ENCODE assay signal across 30 cellular contexts in the genomic region with DNA sequence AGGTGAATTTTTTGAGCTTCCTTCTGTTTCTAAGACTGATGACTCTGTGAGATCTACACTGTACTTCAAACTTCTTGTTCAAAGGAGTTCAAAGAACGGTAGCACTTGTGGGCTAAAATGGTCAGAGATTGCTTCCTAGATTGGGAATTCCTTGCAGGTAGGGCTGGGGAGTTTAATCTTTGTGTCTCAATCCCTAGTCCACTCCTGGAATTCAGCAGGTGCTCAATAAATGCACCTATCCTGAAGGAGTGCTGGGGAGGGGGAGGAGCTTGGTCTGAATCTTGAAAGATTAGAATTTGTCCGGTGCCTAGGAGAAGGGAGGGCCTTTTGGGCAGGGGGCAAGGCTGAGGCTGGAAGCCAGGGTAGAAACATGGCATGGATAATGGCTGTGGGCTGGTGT. TPM values are rescaled to one million over a fixed set of nuclear protein-coding genes. Genes with fewer than 3 reads are reported as not detected.
"Had no signal": no experiment of that assay in that cellular context is flagged by ENCODE, and none has a peak within 500 bp of the region (broad histone marks: within the 10 kb centered on the region; RNA-seq: fewer than 3 reads in every experiment).

No MANE protein-coding gene starts in this region.

- H3K27ac ChIP-seq: KMS-11, PC-9, RWPE1, VCaP had no signal

- H3K9me3 Mint-ChIP-seq: activated B cell treated with CpG ODN at 0.5 μM for 24 hours; activated CD4-positive, alpha-beta memory T cell treated with anti-CD3 and anti-CD28 coated beads for 36 hours; activated naive CD4-positive, alpha-beta T cell treated with anti-CD3 and anti-CD28 coated beads, Interleukin-2, amount 10 ng/mL, durations not matched to agents 7 days and 5 days; activated naive CD8-positive, alpha-beta T cell treated with anti-CD3 and anti-CD28 coated beads, Interleukin-2, amount 50 U/mL, for 24 hours; brain; central memory CD8-positive, alpha-beta T cell had no signal

- H3K4me2 ChIP-seq: KMS-11, PC-9 had no signal

- H3K9ac ChIP-seq: KMS-11 had no signal

- H3K4me1 Mint-ChIP-seq: activated naive CD4-positive, alpha-beta T cell treated with anti-CD3 and anti-CD28 coated beads, Interleukin-2, amount 10 ng/mL, durations not matched to agents 7 days and 5 days had no signal

- H3K36me3 Mint-ChIP-seq: activated CD4-positive, alpha-beta memory T cell treated with anti-CD3 and anti-CD28 coated beads for 36 hours; activated naive CD4-positive, alpha-beta T cell treated with anti-CD3 and anti-CD28 coated beads, Interleukin-2, amount 10 ng/mL, durations not matched to agents 7 days and 5 days; activated naive CD8-positive, alpha-beta T cell; brain had no signal

- DNase-seq: activated B cell treated with CpG ODN at 0.5 μM for 24 hours; activated CD4-positive, alpha-beta memory T cell treated with anti-CD3 and anti-CD28 coated beads for 36 hours; activated CD4-positive, alpha-beta T cell treated with anti-CD3 and anti-CD28 coated beads for 4 hours; activated CD4-positive, alpha-beta T cell treated with anti-CD3 and anti-CD28 coated beads, Interleukin-2, amount 50 U/mL, for 1 hour; activated CD4-positive, CD25-positive, alpha-beta regulatory T cell treated with anti-CD3 and anti-CD28 coated beads, Interleukin-2, amount 50 U/mL, for 72 hours; activated CD8-positive, alpha-beta memory T cell treated with anti-CD3 and anti-CD28 coated beads, Interleukin-2, amount 50 U/mL, for 4 hours; activated effector memory CD4-positive, alpha-beta T cell treated with Interleukin-2 at 50 U/mL for 16 hours; activated naive CD4-positive, alpha-beta T cell treated with anti-CD3 and anti-CD28 coated beads, Interleukin-2, amount 10 ng/mL, durations not matched to agents 7 days and 5 days; activated naive CD8-positive, alpha-beta T cell treated with anti-CD3 and anti-CD28 coated beads, Interleukin-2, amount 50 U/mL, for 24 hours; activated T-cell treated with anti-CD3 and anti-CD28 coated beads for 4 hours; activated T-cell treated with anti-CD3 and anti-CD28 coated beads, Interleukin-2, amount 50 U/mL, for 48 hours; NCI-H146; NCI-H2107; NCI-H2171; NCI-H510A treated with DMSO at 0.1 percent for 48 hours; NCI-H526 treated with DMSO at 0.1 percent for 48 hours; NCI-H774; PC-9; SIG-M5; SW 1271; T-helper 1 cell; T-helper 2 cell; T-helper 9 cell had no signal

- H2AFZ ChIP-seq: PC-9 had no signal

- H3K27ac Mint-ChIP-seq: activated B cell treated with CpG ODN at 0.5 μM for 24 hours; activated CD4-positive, alpha-beta memory T cell treated with anti-CD3 and anti-CD28 coated beads for 36 hours; activated naive CD4-positive, alpha-beta T cell treated with anti-CD3 and anti-CD28 coated beads, Interleukin-2, amount 10 ng/mL, durations not matched to agents 7 days and 5 days; activated naive CD8-positive, alpha-beta T cell; activated naive CD8-positive, alpha-beta T cell treated with anti-CD3 and anti-CD28 coated beads, Interleukin-2, amount 50 U/mL, for 24 hours had no signal

- H3K27me3 Mint-ChIP-seq: activated naive CD8-positive, alpha-beta T cell treated with anti-CD3 and anti-CD28 coated beads, Interleukin-2, amount 50 U/mL, for 24 hours; central memory CD8-positive, alpha-beta T cell had no signal

- H3K4me3 ChIP-seq: PC-9 had no signal

- H3K4me3 Mint-ChIP-seq: activated B cell treated with CpG ODN at 0.5 μM for 24 hours; activated CD4-positive, alpha-beta memory T cell treated with anti-CD3 and anti-CD28 coated beads for 36 hours; activated naive CD4-positive, alpha-beta T cell treated with anti-CD3 and anti-CD28 coated beads, Interleukin-2, amount 10 ng/mL, durations not matched to agents 7 days and 5 days; activated naive CD8-positive, alpha-beta T cell; activated naive CD8-positive, alpha-beta T cell treated with anti-CD3 and anti-CD28 coated beads, Interleukin-2, amount 50 U/mL, for 24 hours; central memory CD8-positive, alpha-beta T cell had no signal

RNA-seq across cellular contexts. Expression of gene TMEM17, which starts 34.6 kb away (rescaled TPM):
- total RNA-seq: activated B cell treated with CpG ODN at 0.5 μM for 24 hours, OCI-LY7 had no signal
